ENCODE assay signal across 1 cellular context in genomic region chr1:84603941-84604830, GRCh38.
TF ChIP-seq lines count a peak whose summit lies in the region.

No MANE protein-coding gene starts in this region.

TF ChIP-seq in HEK293, 187 proteins besides CTCF, POLR2A, EP300 and RAD21 (continued from another document):
- TF ChIP-seq REST (tag by site-specific recombination; IDR thresholded peaks at IDR 0.05) (0 out of 2 replicates have a peak, but pooled peaks have one; percentile 14), ZNF335 (tag by site-specific recombination; conservative IDR thresholded peaks at IDR 0.05) (peak; percentile 90), ZNF670 (tag by site-specific recombination; IDR thresholded peaks at IDR 0.05; ENCODE audit: low read depth) (no peak), ZNF391 (tag by site-specific recombination; IDR thresholded peaks at IDR 0.05; ENCODE audit: borderline replicate concordance, low read depth) (peak; percentile 64; the same call in 1 of the 2 replicates), PRDM4 (tag by site-specific recombination; IDR thresholded peaks at IDR 0.05) (0 out of 2 replicates have a peak, but pooled peaks have one; percentile 5), ZNF175 (tag by site-specific recombination; IDR thresholded peaks at IDR 0.05) (no peak), ZNF580 (tag by site-specific recombination; IDR thresholded peaks at IDR 0.05) (0 out of 2 replicates have a peak, but pooled peaks have one; percentile 44), ZNF561 (tag by site-specific recombination; IDR thresholded peaks at IDR 0.05; ENCODE audit: borderline replicate concordance) (no peak), GLIS2 (tag by site-specific recombination; IDR thresholded peaks at IDR 0.05) (peak; percentile 31; the same call in 1 of the 2 replicates), HOXC10 (CRISPR knock-in tag; IDR thresholded peaks at IDR 0.05) (no peak), ZNF660 (tag by site-specific recombination; IDR thresholded peaks at IDR 0.05) (peak; percentile 99), ZNF791 (tag by site-specific recombination; IDR thresholded peaks at IDR 0.05) (no peak), ZNF292 (tag by site-specific recombination; IDR thresholded peaks at IDR 0.05; ENCODE audit: borderline replicate concordance, low read depth) (no peak), ZNF2 (tag by site-specific recombination; IDR thresholded peaks at IDR 0.05) (peak; percentile 63; the same call in 1 of the 2 replicates), ZNF362 (tag by site-specific recombination; IDR thresholded peaks at IDR 0.05) (0 out of 2 replicates have a peak, but pooled peaks have one; percentile 15), ZNF768 (tag by site-specific recombination; IDR thresholded peaks at IDR 0.05) (0 out of 2 replicates have a peak, but pooled peaks have one; percentile 12), ZNF121 (tag by site-specific recombination; IDR thresholded peaks at IDR 0.05) (no peak), ZNF549 (tag by site-specific recombination; IDR thresholded peaks at IDR 0.05) (no peak), ZNF341 (tag by site-specific recombination; IDR thresholded peaks at IDR 0.05; ENCODE audit: low read depth) (peak; percentile 37; the same call in 1 of the 2 replicates), ZNF132 (tag by site-specific recombination; IDR thresholded peaks at IDR 0.05; ENCODE audit: borderline replicate concordance) (no peak), ZBTB17 (tag by site-specific recombination; IDR thresholded peaks at IDR 0.05) (peak; percentile 55), KLF7 (tag by site-specific recombination; IDR thresholded peaks at IDR 0.05; ENCODE audit: borderline replicate concordance) (no peak), ZNF626 (tag by site-specific recombination; IDR thresholded peaks at IDR 0.05) (no peak), PRDM10 (tag by site-specific recombination; IDR thresholded peaks at IDR 0.05) (peak; percentile 90)
